Comparison of ENCODE assay signal across 8 cellular contexts in the genomic region with DNA sequence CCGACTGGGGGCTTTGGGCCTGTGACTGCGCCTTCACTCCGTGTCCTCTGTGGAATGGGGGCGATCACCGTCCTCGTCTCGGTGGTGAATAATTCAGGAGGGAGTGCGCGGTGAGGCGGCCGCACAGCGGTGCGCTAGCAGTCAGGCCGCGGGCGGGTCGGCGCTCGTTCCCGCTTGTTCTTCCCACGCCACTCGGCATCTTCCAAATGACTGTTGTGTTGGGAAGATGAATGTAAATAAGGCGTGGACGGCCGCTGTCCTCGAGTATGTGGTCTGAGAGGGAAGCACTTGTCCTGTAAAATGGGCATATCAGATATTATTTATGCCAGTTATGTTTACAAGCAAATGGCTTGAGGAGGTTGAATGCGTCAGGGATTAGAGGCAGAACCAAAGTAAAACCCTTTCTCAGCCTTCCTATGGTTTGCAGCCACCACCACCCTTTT. TPM values are rescaled to one million over a fixed set of nuclear protein-coding genes. Genes with fewer than 3 reads are reported as not detected.
A peak's percentile ranks its signal among the peaks of the same experiment; 100 is the strongest.
DNase-seq lines count a peak whose midpoint lies in the region; ATAC-seq and TF ChIP-seq lines count a peak whose summit lies in the region.

No MANE protein-coding gene starts in this region.

- intact Hi-C loops in activated naive CD4-positive, alpha-beta T cell treated with anti-CD3 and anti-CD28 coated beads for 36 hours (cut with micrococcal nuclease) = loop anchor here (1.0 to 5.0 kb wide), 14 partner anchors 44 to 1236 kb away; a partner anchor contains a TSS

- DNase-seq in activated naive CD4-positive, alpha-beta T cell treated with anti-CD3 and anti-CD28 coated beads for 36 hours = peak; percentile 58
- DNase-seq in activated naive CD4-positive, alpha-beta T cell treated with Interleukin-2 at 50 U/mL for 16 hours = no peak
- no peak for DNase-seq in T-helper 17 cell
- no peak for DNase-seq in foreskin keratinocyte
- no peak for DNase-seq in progenitor cell of endocrine pancreas (ENCODE audit: low spot score, unreplicated experiment)
- DNase-seq in GM13976 (ENCODE audit: low spot score) = no peak
- no peak for DNase-seq in foreskin melanocyte

- peaks cover 32% of the 10 kb centered on the region for H3K4me1 Mint-ChIP-seq in activated naive CD4-positive, alpha-beta T cell treated with anti-CD3 and anti-CD28 coated beads for 36 hours (ENCODE audit: low read depth)
- H3K4me1 Mint-ChIP-seq in T-helper 17 cell (peaks cover 14% of the 10 kb centered on the region), progenitor cell of endocrine pancreas (ENCODE audit: low read depth) (peaks cover 14% of the 10 kb centered on the region)

- peaks cover 4% of the 10 kb centered on the region for H3K36me3 Mint-ChIP-seq in activated naive CD4-positive, alpha-beta T cell treated with anti-CD3 and anti-CD28 coated beads for 36 hours (ENCODE audit: low read depth)
- H3K36me3 Mint-ChIP-seq in T-helper 17 cell (ENCODE audit: low read depth) (peaks cover 3% of the 10 kb centered on the region), progenitor cell of endocrine pancreas (ENCODE audit: insufficient read depth) (no peaks in the 10 kb centered on the region)

- no peaks in the 10 kb centered on the region for H3K9me3 Mint-ChIP-seq in activated naive CD4-positive, alpha-beta T cell treated with anti-CD3 and anti-CD28 coated beads for 36 hours
- H3K9me3 Mint-ChIP-seq in progenitor cell of endocrine pancreas (ENCODE audit: low read depth) = no peaks in the 10 kb centered on the region

- peak; percentile 29 for TF ChIP-seq CTCF in foreskin keratinocyte (conservative IDR thresholded peaks at IDR 0.05)
- no peak for TF ChIP-seq CTCF in progenitor cell of endocrine pancreas (IDR thresholded peaks at IDR 0.05; ENCODE audit: unreplicated experiment)
- TF ChIP-seq CTCF in GM13976 (IDR thresholded peaks at IDR 0.05; ENCODE audit: borderline replicate concordance, control extremely low read depth, extremely low read depth, insufficient read depth, missing control alignments) = no peak

- H3K4me1 ChIP-seq in foreskin keratinocyte = peaks cover 13% of the 10 kb centered on the region

- peak overlapping the region; percentile 98 for H3K27ac ChIP-seq in foreskin keratinocyte

- no peaks in the 10 kb centered on the region for H3K9me3 ChIP-seq in T-helper 17 cell (ENCODE audit: control insufficient read depth, low read length, poor library complexity, severe bottlenecking)

- CTCF ChIA-PET in activated naive CD4-positive, alpha-beta T cell treated with anti-CD3 and anti-CD28 coated beads for 36 hours (lab: Charles Lee) = interaction anchor here (1.5 to 3.2 kb wide), 3 partner anchors 14 to 83 kb away, joined by 4 to 15 read pairs (median 6); no protein-coding TSS in a partner anchor

- no peaks in the 10 kb centered on the region for H3K27me3 Mint-ChIP-seq in activated naive CD4-positive, alpha-beta T cell treated with anti-CD3 and anti-CD28 coated beads for 36 hours (ENCODE audit: low read depth)
- H3K27me3 Mint-ChIP-seq in T-helper 17 cell = peaks cover 15% of the 10 kb centered on the region
- peaks cover 5% of the 10 kb centered on the region for H3K27me3 Mint-ChIP-seq in progenitor cell of endocrine pancreas

- peak overlapping the region; percentile 95 for H3K27ac Mint-ChIP-seq in activated naive CD4-positive, alpha-beta T cell treated with anti-CD3 and anti-CD28 coated beads for 36 hours
- H3K27ac Mint-ChIP-seq in T-helper 17 cell (peak overlapping the region; percentile 97), progenitor cell of endocrine pancreas (peak overlapping the region; percentile 100)

- H3K27me3 ChIP-seq in foreskin keratinocyte = no peaks in the 10 kb centered on the region

- in situ Hi-C loops in GM13976 (cut with MboI; ENCODE audit: low sequenced_read_pairs, unreplicated experiment) = loop anchor here (10.0 kb wide), 1 partner anchor 78 kb away; no protein-coding TSS in a partner anchor

- ATAC-seq in HG02943 (IDR thresholded peaks at IDR 0.05; ENCODE audit: low read depth, unreplicated experiment) (peak; percentile 39), T-helper 17 cell (peak; percentile 56), foreskin keratinocyte (peak; percentile 45)

- peak overlapping the region; percentile 83 for H3K4me3 Mint-ChIP-seq in activated naive CD4-positive, alpha-beta T cell treated with anti-CD3 and anti-CD28 coated beads for 36 hours
- H3K4me3 Mint-ChIP-seq in T-helper 17 cell (peak overlapping the region; percentile 93), progenitor cell of endocrine pancreas (ENCODE audit: low read depth) (peak overlapping the region; percentile 100)

RNA-seq across cellular contexts. Expression of a gene that starts 0.6 kb away (rescaled TPM):
- total RNA-seq in activated naive CD4-positive, alpha-beta T cell treated with anti-CD3 and anti-CD28 coated beads for 36 hours = 10 to 100 TPM; 28.7 to 30.1 TPM
- total RNA-seq in T-helper 17 cell (10 to 100 TPM; 61.3 to 78.7 TPM), foreskin keratinocyte (65.8 and 67.5 TPM in 2 replicates), progenitor cell of endocrine pancreas (49.1 and 56.4 TPM in 2 replicates)
- polyA plus RNA-seq in foreskin keratinocyte = 20.9 and 23.4 TPM in 2 replicates

RNA-seq across cellular contexts. Expression of a gene that starts 53.9 kb away (rescaled TPM):
- not detected for total RNA-seq in activated naive CD4-positive, alpha-beta T cell treated with anti-CD3 and anti-CD28 coated beads for 36 hours
- total RNA-seq in T-helper 17 cell = not detected
- total RNA-seq in foreskin keratinocyte = 282 and 314 TPM in 2 replicates
- polyA plus RNA-seq in foreskin keratinocyte = 157 and 172 TPM in 2 replicates
- total RNA-seq in progenitor cell of endocrine pancreas = 0.22 TPM in 1 of 2 replicates, not detected in the other

RNA-seq across cellular contexts. Expression of a gene that starts 55.9 kb away (rescaled TPM):
- total RNA-seq in activated naive CD4-positive, alpha-beta T cell treated with anti-CD3 and anti-CD28 coated beads for 36 hours = 10 to 100 TPM; 75.2 to 81.5 TPM
- total RNA-seq in T-helper 17 cell (10 to 100 TPM; 55.2 to 71.2 TPM), foreskin keratinocyte (50.9 and 55.8 TPM in 2 replicates), progenitor cell of endocrine pancreas (38.1 and 38.7 TPM in 2 replicates)
- 32.7 and 36.9 TPM in 2 replicates for polyA plus RNA-seq in foreskin keratinocyte

Comparison
In these comparisons a context has a peak if more than half of its experiments do, and no peak if none do; other contexts are left out.
1. RNA of a gene that starts 53.9 kb away (total RNA-seq): 282 to 314 TPM in foreskin keratinocyte; 0.22 TPM in progenitor cell of endocrine pancreas, not detected in activated naive CD4-positive, alpha-beta T cell treated with anti-CD3 and anti-CD28 coated beads for 36 hours and not detected in T-helper 17 cell; every median in the first group is over 100 times any median in the second.
2. Peak in every context shown above with its lines, with median percentiles within 50 percentile points of each other: H3K27ac Mint-ChIP-seq, H3K4me3 Mint-ChIP-seq and ATAC-seq.